ENCODE assay signal across 15 cellular contexts in genomic region chr6:83536647-83537589, GRCh38. TPM values are rescaled to one million over a fixed set of nuclear protein-coding genes. Genes with fewer than 3 reads are reported as not detected.
DNase-seq lines count a peak whose midpoint lies in the region; ATAC-seq and TF ChIP-seq lines count a peak whose summit lies in the region.
"Had no signal": no experiment of that assay in that cellular context is flagged by ENCODE, and none has a peak within 500 bp of the region (broad histone marks: within the 10 kb centered on the region; RNA-seq: fewer than 3 reads in every experiment).

No MANE protein-coding gene starts in this region.

- H3K4me3 Mint-ChIP-seq in activated naive CD4-positive, alpha-beta T cell treated with anti-CD3 and anti-CD28 coated beads, Interleukin-2, amount 50 U/mL, for 24 hours: no peak overlapping the region
- H3K4me3 Mint-ChIP-seq in chondrocyte (ENCODE audit: unreplicated experiment): no peak overlapping the region
- no peak overlapping the region for H3K4me3 Mint-ChIP-seq in activated naive CD8-positive, alpha-beta T cell treated with anti-CD3 and anti-CD28 coated beads for 36 hours
- H3K4me3 Mint-ChIP-seq: CD4-positive, CD25-positive, alpha-beta regulatory T cell; H9 had no signal

- peaks cover 7% of the 10 kb centered on the region for H3K27me3 Mint-ChIP-seq in activated naive CD4-positive, alpha-beta T cell treated with anti-CD3 and anti-CD28 coated beads, Interleukin-2, amount 50 U/mL, for 24 hours
- peaks cover 26% of the 10 kb centered on the region for H3K27me3 Mint-ChIP-seq in chondrocyte (ENCODE audit: low read depth)
- peaks cover 16% of the 10 kb centered on the region for H3K27me3 Mint-ChIP-seq in activated naive CD8-positive, alpha-beta T cell treated with anti-CD3 and anti-CD28 coated beads for 36 hours

- TF ChIP-seq CTCF in chondrocyte (IDR thresholded peaks at IDR 0.05): no peak

- no peak overlapping the region for H3K27ac ChIP-seq in Karpas-422 (ENCODE audit: low read length)
- H3K27ac ChIP-seq: BLaER1 treated with 17β-estradiol and CSF1 and Interleukin-3, amounts not matched to agents 10 nM and 100 nM had no signal

- H3K9me2 ChIP-seq in Karpas-422 (replicated peaks; ENCODE audit: insufficient read depth, low read length): no peaks in the 10 kb centered on the region

- H3K36me3 ChIP-seq in Karpas-422 (ENCODE audit: insufficient read depth, low read length): no peaks in the 10 kb centered on the region
- H3K36me3 ChIP-seq: BLaER1 treated with 17β-estradiol and CSF1 and Interleukin-3, amounts not matched to agents 10 nM and 100 nM had no signal

- no peaks in the 10 kb centered on the region for H3K27me3 ChIP-seq in Karpas-422 (ENCODE audit: low read length)
- H3K27me3 ChIP-seq: BLaER1 treated with 17β-estradiol and CSF1 and Interleukin-3, amounts not matched to agents 10 nM and 100 nM had no signal

- H2AFZ ChIP-seq in Karpas-422 (ENCODE audit: low read length): no peak overlapping the region

- H3K4me1 ChIP-seq in Karpas-422 (ENCODE audit: low read length): no peaks in the 10 kb centered on the region
- H3K4me1 ChIP-seq: BLaER1 treated with 17β-estradiol and CSF1 and Interleukin-3, amounts not matched to agents 10 nM and 100 nM had no signal

- no peak for DNase-seq in activated naive CD4-positive, alpha-beta T cell (lab: John Stamatoyannopoulos, UW)
- DNase-seq in chondrocyte (ENCODE audit: low spot score) (no peak), MV-4-11 (lab: John Stamatoyannopoulos, UW) (no peak), Karpas-422 (no peak)
- no peak for DNase-seq in activated naive CD8-positive, alpha-beta T cell treated with anti-CD3 and anti-CD28 coated beads for 36 hours
- DNase-seq: 8988T, DMS79, GOT3 had no signal

- H3K4me3 ChIP-seq in Karpas-422 (ENCODE audit: low read length): no peak overlapping the region
- H3K4me3 ChIP-seq: BLaER1 treated with 17β-estradiol and CSF1 and Interleukin-3, amounts not matched to agents 10 nM and 100 nM had no signal

- no peaks in the 10 kb centered on the region for H4K20me1 ChIP-seq in Karpas-422 (ENCODE audit: insufficient read depth, low read depth, low read length)
- H4K20me1 ChIP-seq: BLaER1 treated with 17β-estradiol and CSF1 and Interleukin-3, amounts not matched to agents 10 nM and 100 nM had no signal

- H3K27ac Mint-ChIP-seq in activated naive CD4-positive, alpha-beta T cell treated with anti-CD3 and anti-CD28 coated beads, Interleukin-2, amount 50 U/mL, for 24 hours: peak overlapping the region; percentile 6
- peak overlapping the region; percentile 37 for H3K27ac Mint-ChIP-seq in chondrocyte (ENCODE audit: unreplicated experiment)
- H3K27ac Mint-ChIP-seq in activated naive CD8-positive, alpha-beta T cell treated with anti-CD3 and anti-CD28 coated beads for 36 hours: no peak overlapping the region
- H3K27ac Mint-ChIP-seq: CD4-positive, CD25-positive, alpha-beta regulatory T cell had no signal

- H3K79me2 ChIP-seq in Karpas-422 (ENCODE audit: low read length): no peaks in the 10 kb centered on the region

- peak; percentile 28 for ATAC-seq in GM18511 (IDR thresholded peaks at IDR 0.05; ENCODE audit: unreplicated experiment)
- ATAC-seq in HG02852 (IDR thresholded peaks at IDR 0.05; ENCODE audit: unreplicated experiment): peak; percentile 22

- H3K4me1 Mint-ChIP-seq in activated naive CD4-positive, alpha-beta T cell treated with anti-CD3 and anti-CD28 coated beads, Interleukin-2, amount 50 U/mL, for 24 hours: no peaks in the 10 kb centered on the region
- H3K4me1 Mint-ChIP-seq in chondrocyte (ENCODE audit: low read depth): no peaks in the 10 kb centered on the region
- no peaks in the 10 kb centered on the region for H3K4me1 Mint-ChIP-seq in activated naive CD8-positive, alpha-beta T cell treated with anti-CD3 and anti-CD28 coated beads for 36 hours
- H3K4me1 Mint-ChIP-seq: CD4-positive, CD25-positive, alpha-beta regulatory T cell; H9 had no signal

- H3K9me3 Mint-ChIP-seq in activated naive CD4-positive, alpha-beta T cell treated with anti-CD3 and anti-CD28 coated beads, Interleukin-2, amount 50 U/mL, for 24 hours: no peaks in the 10 kb centered on the region
- H3K9me3 Mint-ChIP-seq in chondrocyte (ENCODE audit: low read depth): peaks cover 5% of the 10 kb centered on the region
- H3K9me3 Mint-ChIP-seq in activated naive CD8-positive, alpha-beta T cell treated with anti-CD3 and anti-CD28 coated beads for 36 hours: peaks cover under 1% of the 10 kb centered on the region

- no peaks in the 10 kb centered on the region for H3K36me3 Mint-ChIP-seq in activated naive CD4-positive, alpha-beta T cell treated with anti-CD3 and anti-CD28 coated beads, Interleukin-2, amount 50 U/mL, for 24 hours
- H3K36me3 Mint-ChIP-seq in chondrocyte (ENCODE audit: low read depth): peaks cover 4% of the 10 kb centered on the region
- H3K36me3 Mint-ChIP-seq in activated naive CD8-positive, alpha-beta T cell treated with anti-CD3 and anti-CD28 coated beads for 36 hours: no peaks in the 10 kb centered on the region
- H3K36me3 Mint-ChIP-seq: CD4-positive, CD25-positive, alpha-beta regulatory T cell had no signal

- no peak overlapping the region for H3K9ac ChIP-seq in Karpas-422 (ENCODE audit: low read length)
- H3K9ac ChIP-seq: BLaER1 treated with 17β-estradiol and CSF1 and Interleukin-3, amounts not matched to agents 10 nM and 100 nM had no signal

- no peak overlapping the region for H3K4me2 ChIP-seq in Karpas-422 (ENCODE audit: low read depth, low read length, poor library complexity, severe bottlenecking)
- H3K4me2 ChIP-seq: BLaER1 treated with 17β-estradiol and CSF1 and Interleukin-3, amounts not matched to agents 10 nM and 100 nM had no signal

- no peaks in the 10 kb centered on the region for H3K9me3 ChIP-seq in Karpas-422 (ENCODE audit: low read length)
- H3K9me3 ChIP-seq: BLaER1 treated with 17β-estradiol and CSF1 and Interleukin-3, amounts not matched to agents 10 nM and 100 nM had no signal

RNA-seq across cellular contexts. Expression of gene PRSS35, which starts 24.6 kb away (rescaled TPM):
- total RNA-seq in chondrocyte: 61.6 to 200 TPM (median 197 TPM) in 3 replicates
- total RNA-seq in Karpas-422 (2014; rRNA removed; shearing (Covaris generic); ENCODE audit: low replicate concordance): not detected in 2 replicates
- not detected for total RNA-seq in activated naive CD8-positive, alpha-beta T cell treated with anti-CD3 and anti-CD28 coated beads for 36 hours
- total RNA-seq: CD4-positive, CD25-positive, alpha-beta regulatory T cell; HT-29 had no signal

Comparison
In these comparisons a context has a peak if more than half of its experiments do, and no peak if none do; other contexts are left out.
1. RNA of gene PRSS35, which starts 24.6 kb away (total RNA-seq): 61.6 to 200 TPM in chondrocyte; not detected in Karpas-422 and not detected in activated naive CD8-positive, alpha-beta T cell treated with anti-CD3 and anti-CD28 coated beads for 36 hours; every median in the first group is over 10 times any median in the second.